ENCODE assay signal across 1 cellular context in the genomic region with DNA sequence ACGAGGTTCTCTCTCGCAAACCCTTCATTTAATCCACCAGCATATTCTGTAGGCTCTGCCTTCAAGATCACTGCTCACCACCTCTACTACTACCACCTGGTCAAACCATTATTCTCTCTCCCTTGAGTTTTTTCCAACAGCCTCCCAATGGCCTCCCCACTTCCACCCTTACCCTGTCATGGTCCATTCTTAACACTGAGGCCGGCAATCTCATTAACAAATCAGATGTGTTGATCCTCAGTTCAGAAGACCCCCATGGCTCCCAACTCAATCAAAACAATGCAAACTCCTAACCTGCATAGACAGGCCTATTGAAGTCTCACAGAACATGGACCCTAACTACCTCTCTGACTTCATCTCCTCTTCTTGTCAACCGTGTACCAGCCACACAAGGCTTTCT.
TF ChIP-seq lines count a peak whose summit lies in the region.

No MANE protein-coding gene starts in this region.

TF ChIP-seq in GM23338, 12 proteins besides CTCF, POLR2A, EP300 and RAD21 (continued from another document):
- TF ChIP-seq REST (IDR thresholded peaks at IDR 0.05; ENCODE audit: unreplicated experiment) = no peak
